In genomic region chr7:8433477-8434289, GRCh38 we compare ENCODE assay signal across 8 cellular contexts. TPM values are rescaled to one million over a fixed set of nuclear protein-coding genes. Genes with fewer than 3 reads are reported as not detected.
DNase-seq lines count a peak whose midpoint lies in the region; ATAC-seq and TF ChIP-seq lines count a peak whose summit lies in the region.
"Had no signal": no experiment of that assay in that cellular context is flagged by ENCODE, and none has a peak within 500 bp of the region (broad histone marks: within the 10 kb centered on the region; RNA-seq: fewer than 3 reads in every experiment).

Gene NXPH1 (plus strand): TSS chr7:8433609.

- no peak for TF ChIP-seq EP300 in sigmoid colon (IDR thresholded peaks at IDR 0.05)

- peaks cover 7% of the 10 kb centered on the region for H3K4me1 Mint-ChIP-seq in activated T-helper 17 cell treated with anti-CD3 and anti-CD28 coated beads, Interleukin-2, amount 50 U/mL, for 72 hours

- H3K4me3 Mint-ChIP-seq in activated T-helper 17 cell treated with anti-CD3 and anti-CD28 coated beads, Interleukin-2, amount 50 U/mL, for 72 hours: peak within 1 kb of the TSS; percentile 47

- no peak for TF ChIP-seq POLR2A in sigmoid colon (IDR thresholded peaks at IDR 0.05)

- TF ChIP-seq CTCF in LNCAP (IDR thresholded peaks at IDR 0.05): peak; percentile 18; the same call in 1 of the 2 replicates
- no peak for TF ChIP-seq CTCF in sigmoid colon (IDR thresholded peaks at IDR 0.05)

- peaks cover 64% of the 10 kb centered on the region for H3K27me3 Mint-ChIP-seq in activated T-helper 17 cell treated with anti-CD3 and anti-CD28 coated beads, Interleukin-2, amount 50 U/mL, for 72 hours

- WGBS in mesodermal cell (ENCODE audit: insufficient coverage in 2 of 2), 2 experiments: 0% methylated on average over 51 to 55 of the region's 71 CpGs
- WGBS in sigmoid colon, 2 donors: 2 to 4% methylated on average over 71 of the region's 71 CpGs

- H3K9me3 ChIP-seq in mesodermal cell (ENCODE audit: control insufficient read depth, low read length) (no peaks in the 10 kb centered on the region), sigmoid colon (no peaks in the 10 kb centered on the region)

- H3K4me1 ChIP-seq in mesodermal cell (ENCODE audit: control insufficient read depth, insufficient read depth, low read length, poor library complexity, severe bottlenecking) (peaks cover 3% of the 10 kb centered on the region), sigmoid colon (peaks cover 0 to 25% (median 16%) of the 10 kb centered on the region in 4 donors)

- H3K4me3 ChIP-seq in mesodermal cell (ENCODE audit: extremely low read depth, insufficient read depth, low read length, poor library complexity, severe bottlenecking) (peak within 1 kb of the TSS; percentile 24), sigmoid colon (peak within 1 kb of the TSS in 1 of 4 donors; percentile 5)

- ATAC-seq in activated T-helper 17 cell treated with anti-CD3 and anti-CD28 coated beads, Interleukin-2, amount 50 U/mL, for 72 hours (replicated peaks): no peak
- ATAC-seq in HG02840 (IDR thresholded peaks at IDR 0.05; ENCODE audit: low FRiP score, unreplicated experiment): no peak

- peaks cover 6% of the 10 kb centered on the region for H3K36me3 Mint-ChIP-seq in activated T-helper 17 cell treated with anti-CD3 and anti-CD28 coated beads, Interleukin-2, amount 50 U/mL, for 72 hours (ENCODE audit: low read depth)

- H3K36me3 ChIP-seq in mesodermal cell (ENCODE audit: control insufficient read depth, insufficient read depth, low read length) (no peaks in the 10 kb centered on the region), sigmoid colon (no peaks in the 10 kb centered on the region)

- intact Hi-C loops in sigmoid colon (cut with DNase I): no loop called here

- H3K27ac Mint-ChIP-seq in activated T-helper 17 cell treated with anti-CD3 and anti-CD28 coated beads, Interleukin-2, amount 50 U/mL, for 72 hours: no peak within 1 kb of the TSS

- no peak within 1 kb of the TSS for H3K27ac ChIP-seq in mesodermal cell (ENCODE audit: low read depth, low read length, severe bottlenecking)
- no peak within 1 kb of the TSS for H3K27ac ChIP-seq in sigmoid colon

- DNase-seq in ELF-1 (ENCODE audit: low read depth, low spot score) (peak; percentile 66), RKO (ENCODE audit: low spot score) (no peak), sigmoid colon (no peak)

- H3K27me3 ChIP-seq in sigmoid colon: peaks cover 31 to 85% (median 56%) of the 10 kb centered on the region in 3 donors

- H3K9me3 Mint-ChIP-seq in activated T-helper 17 cell treated with anti-CD3 and anti-CD28 coated beads, Interleukin-2, amount 50 U/mL, for 72 hours: peaks cover 5% of the 10 kb centered on the region

RNA-seq across cellular contexts. Expression of gene NXPH1, which starts in this region (rescaled TPM):
- not detected for total RNA-seq in activated T-helper 17 cell treated with anti-CD3 and anti-CD28 coated beads, Interleukin-2, amount 50 U/mL, for 72 hours
- 0.15 TPM for polyA plus RNA-seq in mesodermal cell (2013, experiment 1 of 2)
- polyA plus RNA-seq in mesodermal cell (2013, experiment 2 of 2): 0.20 TPM
- total RNA-seq in sigmoid colon: not detected
- polyA plus RNA-seq in sigmoid colon: not detected
- polyA plus RNA-seq: IgD-negative memory B cell had no signal
